In the genomic region with DNA sequence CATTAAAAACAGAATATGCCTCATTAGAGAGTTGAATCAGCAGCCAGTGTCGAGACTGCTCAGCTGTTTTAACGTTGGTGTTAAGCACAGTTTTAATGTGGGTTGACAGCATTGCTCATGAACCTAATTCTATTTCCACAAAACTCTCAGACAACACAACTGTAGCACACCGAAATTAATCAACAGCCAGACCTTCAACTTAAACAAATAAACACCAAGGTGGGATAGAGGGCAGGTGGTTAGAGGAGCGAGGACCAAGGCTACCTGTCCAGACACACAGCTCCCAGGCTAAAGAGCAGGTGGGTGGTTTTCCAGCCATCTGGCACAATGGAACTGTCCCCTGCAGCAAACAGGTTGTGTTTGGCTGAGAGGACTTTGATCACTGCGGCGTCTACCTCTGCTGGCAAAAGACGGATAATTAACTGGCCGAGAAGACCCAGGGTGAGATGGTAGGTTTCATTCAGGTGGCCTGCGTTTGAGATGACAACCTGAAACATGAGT, we compare ENCODE assay signal across 1 cellular context.
TF ChIP-seq lines count a peak whose summit lies in the region.

No MANE protein-coding gene starts in this region.

TF ChIP-seq in HepG2, 621 proteins besides CTCF, POLR2A, EP300 and RAD21 (continued from another document):
- TF ChIP-seq, protein P1, sequence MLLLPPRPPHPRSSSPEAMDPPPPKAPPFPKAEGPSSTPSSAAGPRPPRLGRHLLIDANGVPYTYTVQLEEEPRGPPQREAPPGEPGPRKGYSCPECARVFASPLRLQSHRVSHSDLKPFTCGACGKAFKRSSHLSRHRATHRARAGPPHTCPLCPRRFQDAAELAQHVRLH (CRISPR knock-in tag; IDR thresholded peaks at IDR 0.05; ENCODE audit: borderline replicate concordance, low read depth): no peak
- TF ChIP-seq, protein P2, sequence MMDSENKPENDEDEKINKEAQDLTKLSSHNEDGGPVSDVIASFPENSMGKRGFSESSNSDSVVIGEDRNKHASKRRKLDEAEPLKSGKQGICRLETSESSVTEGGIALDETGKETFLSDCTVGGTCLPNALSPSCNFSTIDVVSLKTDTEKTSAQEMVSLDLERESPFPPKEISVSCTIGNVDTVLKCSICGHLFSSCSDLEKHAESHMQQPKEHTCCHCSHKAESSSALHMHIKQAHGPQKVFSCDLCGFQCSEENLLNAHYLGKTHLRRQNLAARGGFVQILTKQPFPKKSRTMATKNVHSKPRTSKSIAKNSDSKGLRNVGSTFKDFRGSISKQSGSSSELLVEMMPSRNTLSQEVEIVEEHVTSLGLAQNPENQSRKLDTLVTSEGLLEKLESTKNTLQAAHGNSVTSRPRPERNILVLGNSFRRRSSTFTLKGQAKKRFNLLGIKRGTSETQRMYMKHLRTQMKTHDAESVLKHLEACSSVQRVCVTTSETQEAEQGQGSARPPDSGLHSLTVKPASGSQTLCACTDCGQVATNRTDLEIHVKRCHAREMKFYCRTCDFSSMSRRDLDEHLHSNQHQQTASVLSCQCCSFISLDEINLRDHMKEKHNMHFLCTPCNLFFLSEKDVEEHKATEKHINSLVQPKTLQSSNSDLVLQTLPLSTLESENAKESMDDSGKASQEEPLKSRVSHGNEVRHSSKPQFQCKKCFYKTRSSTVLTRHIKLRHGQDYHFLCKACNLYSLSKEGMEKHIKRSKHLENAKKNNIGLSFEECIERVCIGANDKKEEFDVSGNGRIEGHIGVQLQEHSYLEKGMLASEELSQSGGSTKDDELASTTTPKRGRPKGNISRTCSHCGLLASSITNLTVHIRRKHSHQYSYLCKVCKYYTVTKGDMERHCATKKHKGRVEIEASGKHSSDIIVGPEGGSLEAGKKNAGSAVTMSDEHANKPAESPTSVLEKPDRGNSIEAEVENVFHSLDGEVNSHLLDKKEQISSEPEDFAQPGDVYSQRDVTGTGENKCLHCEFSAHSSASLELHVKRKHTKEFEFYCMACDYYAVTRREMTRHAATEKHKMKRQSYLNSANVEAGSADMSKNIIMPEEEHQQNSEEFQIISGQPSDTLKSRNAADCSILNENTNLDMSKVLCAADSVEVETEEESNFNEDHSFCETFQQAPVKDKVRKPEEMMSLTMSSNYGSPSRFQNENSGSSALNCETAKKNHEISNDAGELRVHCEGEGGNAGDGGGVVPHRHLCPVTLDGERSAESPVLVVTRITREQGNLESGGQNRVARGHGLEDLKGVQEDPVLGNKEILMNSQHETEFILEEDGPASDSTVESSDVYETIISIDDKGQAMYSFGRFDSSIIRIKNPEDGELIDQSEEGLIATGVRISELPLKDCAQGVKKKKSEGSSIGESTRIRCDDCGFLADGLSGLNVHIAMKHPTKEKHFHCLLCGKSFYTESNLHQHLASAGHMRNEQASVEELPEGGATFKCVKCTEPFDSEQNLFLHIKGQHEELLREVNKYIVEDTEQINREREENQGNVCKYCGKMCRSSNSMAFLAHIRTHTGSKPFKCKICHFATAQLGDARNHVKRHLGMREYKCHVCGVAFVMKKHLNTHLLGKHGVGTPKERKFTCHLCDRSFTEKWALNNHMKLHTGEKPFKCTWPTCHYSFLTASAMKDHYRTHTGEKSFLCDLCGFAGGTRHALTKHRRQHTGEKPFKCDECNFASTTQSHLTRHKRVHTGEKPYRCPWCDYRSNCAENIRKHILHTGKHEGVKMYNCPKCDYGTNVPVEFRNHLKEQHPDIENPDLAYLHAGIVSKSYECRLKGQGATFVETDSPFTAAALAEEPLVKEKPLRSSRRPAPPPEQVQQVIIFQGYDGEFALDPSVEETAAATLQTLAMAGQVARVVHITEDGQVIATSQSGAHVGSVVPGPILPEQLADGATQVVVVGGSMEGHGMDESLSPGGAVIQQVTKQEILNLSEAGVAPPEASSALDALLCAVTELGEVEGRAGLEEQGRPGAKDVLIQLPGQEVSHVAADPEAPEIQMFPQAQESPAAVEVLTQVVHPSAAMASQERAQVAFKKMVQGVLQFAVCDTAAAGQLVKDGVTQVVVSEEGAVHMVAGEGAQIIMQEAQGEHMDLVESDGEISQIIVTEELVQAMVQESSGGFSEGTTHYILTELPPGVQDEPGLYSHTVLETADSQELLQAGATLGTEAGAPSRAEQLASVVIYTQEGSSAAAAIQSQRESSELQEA (CRISPR knock-in tag; IDR thresholded peaks at IDR 0.05; ENCODE audit: not compliant biosample characterization): no peak
- TF ChIP-seq, protein P3, sequence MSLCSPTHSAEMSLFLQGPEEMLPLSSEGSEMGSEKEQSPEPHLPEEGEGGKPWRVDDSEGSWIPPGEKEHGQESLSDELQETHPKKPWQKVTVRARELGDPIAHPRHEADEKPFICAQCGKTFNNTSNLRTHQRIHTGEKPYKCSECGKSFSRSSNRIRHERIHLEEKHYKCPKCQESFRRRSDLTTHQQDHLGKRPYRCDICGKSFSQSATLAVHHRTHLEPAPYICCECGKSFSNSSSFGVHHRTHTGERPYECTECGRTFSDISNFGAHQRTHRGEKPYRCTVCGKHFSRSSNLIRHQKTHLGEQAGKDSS (CRISPR knock-in tag; IDR thresholded peaks at IDR 0.05; ENCODE audit: borderline replicate concordance, low read depth): 0 out of 2 replicates have a peak, but pooled peaks have one; percentile 40
- TF ChIP-seq TBX3 (IDR thresholded peaks at IDR 0.05; ENCODE audit: borderline replicate concordance) (no peak), LCORL (IDR thresholded peaks at IDR 0.05) (no peak), LCORL (CRISPR knock-in tag; IDR thresholded peaks at IDR 0.05) (peak; percentile 83), PHF5A (CRISPR knock-in tag; IDR thresholded peaks at IDR 0.05; ENCODE audit: low read depth, unreplicated experiment) (peak; percentile 21), ZNF619 (CRISPR knock-in tag; IDR thresholded peaks at IDR 0.05) (no peak), CCDC6 (CRISPR knock-in tag; IDR thresholded peaks at IDR 0.05) (no peak), ZFP90 (CRISPR knock-in tag; IDR thresholded peaks at IDR 0.05; ENCODE audit: borderline replicate concordance) (no peak), THYN1 (CRISPR knock-in tag; IDR thresholded peaks at IDR 0.05; ENCODE audit: borderline replicate concordance, low read depth) (no peak), ZNF501 (CRISPR knock-in tag; IDR thresholded peaks at IDR 0.05) (peak; percentile 78), ZNF546 (CRISPR knock-in tag; conservative IDR thresholded peaks at IDR 0.05) (no peak), TOE1 (CRISPR knock-in tag; IDR thresholded peaks at IDR 0.05) (no peak), TBL1XR1 (IDR thresholded peaks at IDR 0.05; ENCODE audit: borderline replicate concordance, low read length, partially characterized antibody) (no peak), ZNF331 (CRISPR knock-in tag; IDR thresholded peaks at IDR 0.05) (0 out of 2 replicates have a peak, but pooled peaks have one; percentile 49), REPIN1 (CRISPR knock-in tag; IDR thresholded peaks at IDR 0.05; ENCODE audit: borderline replicate concordance, low read depth) (peak; percentile 49; the same call in 1 of the 2 replicates), NBN (conservative IDR thresholded peaks at IDR 0.05) (no peak), BCL6 (CRISPR knock-in tag; IDR thresholded peaks at IDR 0.05) (no peak; the same call in 1 of the 2 replicates), ZNF383 (CRISPR knock-in tag; IDR thresholded peaks at IDR 0.05; ENCODE audit: borderline replicate concordance) (no peak), KDM3A (CRISPR knock-in tag; IDR thresholded peaks at IDR 0.05; ENCODE audit: low read depth) (0 out of 2 replicates have a peak, but pooled peaks have one; percentile 38), EED (CRISPR knock-in tag; IDR thresholded peaks at IDR 0.05) (no peak)
- TF ChIP-seq, protein P4, sequence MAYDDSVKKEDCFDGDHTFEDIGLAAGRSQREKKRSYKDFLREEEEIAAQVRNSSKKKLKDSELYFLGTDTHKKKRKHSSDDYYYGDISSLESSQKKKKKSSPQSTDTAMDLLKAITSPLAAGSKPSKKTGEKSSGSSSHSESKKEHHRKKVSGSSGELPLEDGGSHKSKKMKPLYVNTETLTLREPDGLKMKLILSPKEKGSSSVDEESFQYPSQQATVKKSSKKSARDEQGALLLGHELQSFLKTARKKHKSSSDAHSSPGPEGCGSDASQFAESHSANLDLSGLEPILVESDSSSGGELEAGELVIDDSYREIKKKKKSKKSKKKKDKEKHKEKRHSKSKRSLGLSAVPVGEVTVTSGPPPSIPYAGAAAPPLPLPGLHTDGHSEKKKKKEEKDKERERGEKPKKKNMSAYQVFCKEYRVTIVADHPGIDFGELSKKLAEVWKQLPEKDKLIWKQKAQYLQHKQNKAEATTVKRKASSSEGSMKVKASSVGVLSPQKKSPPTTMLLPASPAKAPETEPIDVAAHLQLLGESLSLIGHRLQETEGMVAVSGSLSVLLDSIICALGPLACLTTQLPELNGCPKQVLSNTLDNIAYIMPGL (CRISPR knock-in tag; IDR thresholded peaks at IDR 0.05; ENCODE audit: borderline replicate concordance in 1 of 2, low read depth in 1 of 2): 0 out of 4 replicates have a peak, but pooled peaks of 1 of the 2 experiments have one; percentile 34
- TF ChIP-seq, protein P5, sequence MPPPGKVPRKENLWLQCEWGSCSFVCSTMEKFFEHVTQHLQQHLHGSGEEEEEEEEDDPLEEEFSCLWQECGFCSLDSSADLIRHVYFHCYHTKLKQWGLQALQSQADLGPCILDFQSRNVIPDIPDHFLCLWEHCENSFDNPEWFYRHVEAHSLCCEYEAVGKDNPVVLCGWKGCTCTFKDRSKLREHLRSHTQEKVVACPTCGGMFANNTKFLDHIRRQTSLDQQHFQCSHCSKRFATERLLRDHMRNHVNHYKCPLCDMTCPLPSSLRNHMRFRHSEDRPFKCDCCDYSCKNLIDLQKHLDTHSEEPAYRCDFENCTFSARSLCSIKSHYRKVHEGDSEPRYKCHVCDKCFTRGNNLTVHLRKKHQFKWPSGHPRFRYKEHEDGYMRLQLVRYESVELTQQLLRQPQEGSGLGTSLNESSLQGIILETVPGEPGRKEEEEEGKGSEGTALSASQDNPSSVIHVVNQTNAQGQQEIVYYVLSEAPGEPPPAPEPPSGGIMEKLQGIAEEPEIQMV (CRISPR knock-in tag; IDR thresholded peaks at IDR 0.05; ENCODE audit: low read depth): peak; percentile 71; the same call in 1 of the 2 replicates
- TF ChIP-seq, protein P6, sequence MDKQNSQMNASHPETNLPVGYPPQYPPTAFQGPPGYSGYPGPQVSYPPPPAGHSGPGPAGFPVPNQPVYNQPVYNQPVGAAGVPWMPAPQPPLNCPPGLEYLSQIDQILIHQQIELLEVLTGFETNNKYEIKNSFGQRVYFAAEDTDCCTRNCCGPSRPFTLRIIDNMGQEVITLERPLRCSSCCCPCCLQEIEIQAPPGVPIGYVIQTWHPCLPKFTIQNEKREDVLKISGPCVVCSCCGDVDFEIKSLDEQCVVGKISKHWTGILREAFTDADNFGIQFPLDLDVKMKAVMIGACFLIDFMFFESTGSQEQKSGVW (CRISPR knock-in tag; IDR thresholded peaks at IDR 0.05; ENCODE audit: borderline replicate concordance): no peak
- TF ChIP-seq, protein P7, sequence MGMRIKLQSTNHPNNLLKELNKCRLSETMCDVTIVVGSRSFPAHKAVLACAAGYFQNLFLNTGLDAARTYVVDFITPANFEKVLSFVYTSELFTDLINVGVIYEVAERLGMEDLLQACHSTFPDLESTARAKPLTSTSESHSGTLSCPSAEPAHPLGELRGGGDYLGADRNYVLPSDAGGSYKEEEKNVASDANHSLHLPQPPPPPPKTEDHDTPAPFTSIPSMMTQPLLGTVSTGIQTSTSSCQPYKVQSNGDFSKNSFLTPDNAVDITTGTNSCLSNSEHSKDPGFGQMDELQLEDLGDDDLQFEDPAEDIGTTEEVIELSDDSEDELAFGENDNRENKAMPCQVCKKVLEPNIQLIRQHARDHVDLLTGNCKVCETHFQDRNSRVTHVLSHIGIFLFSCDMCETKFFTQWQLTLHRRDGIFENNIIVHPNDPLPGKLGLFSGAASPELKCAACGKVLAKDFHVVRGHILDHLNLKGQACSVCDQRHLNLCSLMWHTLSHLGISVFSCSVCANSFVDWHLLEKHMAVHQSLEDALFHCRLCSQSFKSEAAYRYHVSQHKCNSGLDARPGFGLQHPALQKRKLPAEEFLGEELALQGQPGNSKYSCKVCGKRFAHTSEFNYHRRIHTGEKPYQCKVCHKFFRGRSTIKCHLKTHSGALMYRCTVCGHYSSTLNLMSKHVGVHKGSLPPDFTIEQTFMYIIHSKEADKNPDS (CRISPR knock-in tag; IDR thresholded peaks at IDR 0.05): no peak
